In the genomic region with DNA sequence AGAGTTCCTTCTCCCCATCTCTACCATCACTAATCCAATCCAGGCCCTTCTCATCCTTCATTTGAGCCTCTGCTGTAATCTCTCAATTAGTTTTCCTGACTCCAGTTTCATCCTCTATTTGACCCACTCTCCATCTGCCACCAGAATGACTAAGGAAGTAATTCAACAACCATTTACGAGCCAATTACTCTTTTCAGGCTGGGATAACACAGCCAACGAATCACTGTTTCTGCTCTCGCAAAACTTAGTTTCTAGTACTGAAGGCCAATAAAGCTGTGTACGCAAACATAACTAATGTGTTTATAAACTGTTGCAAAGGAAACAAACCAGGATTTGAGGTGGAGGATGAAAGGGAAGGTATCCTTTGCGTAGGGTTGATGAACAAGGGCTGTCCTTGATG, we compare ENCODE assay signal across 22 cellular contexts. TPM values are rescaled to one million over a fixed set of nuclear protein-coding genes. Genes with fewer than 3 reads are reported as not detected.
DNase-seq lines count a peak whose midpoint lies in the region; ATAC-seq, FAIRE-seq and TF ChIP-seq lines count a peak whose summit lies in the region.
"Had no signal": no experiment of that assay in that cellular context is flagged by ENCODE, and none has a peak within 500 bp of the region (broad histone marks: within the 10 kb centered on the region; RNA-seq: fewer than 3 reads in every experiment).

No MANE protein-coding gene starts in this region.

- FAIRE-seq in astrocyte (lab: Jason Lieb, UNC): no peak

- no TSS peak for BruUV-seq in Caco-2 (replicated peaks; lab: Mats Ljungman, UMichigan)

- POLR2A ChIA-PET in Caco-2 (lab: Charles Lee): no interaction called here

- ATAC-seq in GM21390 (IDR thresholded peaks at IDR 0.05; ENCODE audit: unreplicated experiment) (no peak), HG03439 (IDR thresholded peaks at IDR 0.05; ENCODE audit: unreplicated experiment) (no peak), aorta (ENCODE audit: low FRiP score) (no peak)
- ATAC-seq: activated CD8-positive, alpha-beta memory T cell treated with anti-CD3 and anti-CD28 coated beads, Interleukin-2, amount 10 ng/mL, durations not matched to agents 7 days and 5 days; left ventricle myocardium superior; right cardiac atrium had no signal

- H3K4me1 Mint-ChIP-seq in Caco-2 (ENCODE audit: low read depth, unreplicated experiment) (peaks cover 34% of the 10 kb centered on the region), astrocyte (ENCODE audit: low read depth, unreplicated experiment) (peaks cover 23% of the 10 kb centered on the region), nephron progenitor cell (peaks cover 29% of the 10 kb centered on the region)
- H3K4me1 Mint-ChIP-seq: activated CD8-positive, alpha-beta memory T cell treated with anti-CD3 and anti-CD28 coated beads, Interleukin-2, amount 10 ng/mL, durations not matched to agents 7 days and 5 days had no signal

- no peaks in the 10 kb centered on the region for H3K36me3 ChIP-seq in Caco-2 (ENCODE audit: control insufficient read depth, insufficient read depth, low read length)
- H3K36me3 ChIP-seq in HUES6 (ENCODE audit: control insufficient read depth, insufficient read depth, low read length): no peaks in the 10 kb centered on the region
- H3K36me3 ChIP-seq in astrocyte (ENCODE audit: insufficient read depth, low read length): no peaks in the 10 kb centered on the region
- no peaks in the 10 kb centered on the region for H3K36me3 ChIP-seq in esophagus squamous epithelium
- H3K36me3 ChIP-seq in aorta (ENCODE audit: control insufficient read depth in 1 of 2, insufficient read depth in 2 of 2, low read length in 1 of 2): no peaks in the 10 kb centered on the region
- H3K36me3 ChIP-seq: cardiac muscle cell, suprapubic skin had no signal

- H3K9me3 Mint-ChIP-seq in Caco-2 (ENCODE audit: unreplicated experiment): no peaks in the 10 kb centered on the region
- H3K9me3 Mint-ChIP-seq in astrocyte (ENCODE audit: unreplicated experiment): peaks cover 2% of the 10 kb centered on the region
- H3K9me3 Mint-ChIP-seq in nephron progenitor cell: peaks cover 12% of the 10 kb centered on the region
- H3K9me3 Mint-ChIP-seq: CD4-positive, alpha-beta memory T cell had no signal

- H3K27ac Mint-ChIP-seq in Caco-2 (ENCODE audit: unreplicated experiment) (peak overlapping the region; percentile 57), astrocyte (ENCODE audit: unreplicated experiment) (peak overlapping the region; percentile 80), nephron progenitor cell (peak overlapping the region; percentile 93)
- H3K27ac Mint-ChIP-seq: activated CD8-positive, alpha-beta memory T cell treated with anti-CD3 and anti-CD28 coated beads, Interleukin-2, amount 10 ng/mL, durations not matched to agents 7 days and 5 days; CD4-positive, alpha-beta memory T cell had no signal

- WGBS in esophagus squamous epithelium, 2 donors: 95 to 97% methylated on average over 5 of the region's 5 CpGs
- WGBS in aorta, 2 donors: 76 to 83% methylated on average over 5 of the region's 5 CpGs

- H3K9me3 ChIP-seq in Caco-2 (no peaks in the 10 kb centered on the region), HUES6 (ENCODE audit: control insufficient read depth, insufficient read depth, low read depth, low read length) (no peaks in the 10 kb centered on the region; the same call in 1 of the 2 replicates), astrocyte (ENCODE audit: insufficient read depth, low read depth, low read length) (no peaks in the 10 kb centered on the region), esophagus squamous epithelium (no peaks in the 10 kb centered on the region), aorta (ENCODE audit: control insufficient read depth, low read length) (no peaks in the 10 kb centered on the region)
- H3K9me3 ChIP-seq: SK-N-SH, suprapubic skin had no signal

- no peak overlapping the region for H2AFZ ChIP-seq in astrocyte (ENCODE audit: low read depth, low read length)

- peak overlapping the region; percentile 74 for H3K27ac ChIP-seq in HUES6 (ENCODE audit: low read depth, low read length)
- no peak overlapping the region for H3K27ac ChIP-seq in astrocyte (ENCODE audit: low read depth, low read length)
- no peak overlapping the region for H3K27ac ChIP-seq in esophagus squamous epithelium
- H3K27ac ChIP-seq in aorta (ENCODE audit: low read depth in 1 of 2, low read length in 2 of 2): no peak overlapping the region
- H3K27ac ChIP-seq: cardiac muscle cell, dorsolateral prefrontal cortex, GM23248, suprapubic skin had no signal

- no peak overlapping the region for H3K9ac ChIP-seq in HUES6 (ENCODE audit: low read length)
- no peak overlapping the region for H3K9ac ChIP-seq in astrocyte (ENCODE audit: low read length)
- H3K9ac ChIP-seq: GM23248, SK-N-SH had no signal

- H3K36me3 Mint-ChIP-seq in Caco-2 (ENCODE audit: insufficient read depth, unreplicated experiment) (no peaks in the 10 kb centered on the region), astrocyte (ENCODE audit: low read depth, unreplicated experiment) (no peaks in the 10 kb centered on the region), nephron progenitor cell (ENCODE audit: low read depth) (peaks cover 55% of the 10 kb centered on the region)
- H3K36me3 Mint-ChIP-seq: activated CD8-positive, alpha-beta memory T cell treated with anti-CD3 and anti-CD28 coated beads, Interleukin-2, amount 10 ng/mL, durations not matched to agents 7 days and 5 days had no signal

- no peak overlapping the region for H3K4me2 ChIP-seq in astrocyte (ENCODE audit: low read length)
- H3K4me2 ChIP-seq: SK-N-SH had no signal

- no peak overlapping the region for H3K4me3 Mint-ChIP-seq in Caco-2 (ENCODE audit: unreplicated experiment)
- no peak overlapping the region for H3K4me3 Mint-ChIP-seq in astrocyte (ENCODE audit: unreplicated experiment)
- no peak overlapping the region for H3K4me3 Mint-ChIP-seq in nephron progenitor cell
- H3K4me3 Mint-ChIP-seq: activated CD8-positive, alpha-beta memory T cell treated with anti-CD3 and anti-CD28 coated beads, Interleukin-2, amount 10 ng/mL, durations not matched to agents 7 days and 5 days; CD4-positive, alpha-beta memory T cell had no signal

- H3K4me1 ChIP-seq in Caco-2 (peaks cover 23% of the 10 kb centered on the region), HUES6 (ENCODE audit: control insufficient read depth, insufficient read depth, low read length) (peaks cover 25% of the 10 kb centered on the region), astrocyte (ENCODE audit: insufficient read depth, low read length) (peaks cover 5% of the 10 kb centered on the region), esophagus squamous epithelium (peaks cover 0 to 16% (median 0%) of the 10 kb centered on the region in 3 donors), aorta (ENCODE audit: control insufficient read depth in 1 of 2, insufficient read depth in 2 of 2, low read length in 2 of 2) (no peaks in the 10 kb centered on the region)
- H3K4me1 ChIP-seq: suprapubic skin had no signal

- intact Hi-C loops in Caco-2 (cut with micrococcal nuclease; ENCODE audit: unreplicated experiment) (no loop called here), esophagus squamous epithelium (cut with DNase I) (no loop called here), aorta (cut with DNase I) (no loop called here)

- H3K4me3 ChIP-seq in Caco-2 (ENCODE audit: low read depth, low read length): no peak overlapping the region
- H3K4me3 ChIP-seq in HUES6 (ENCODE audit: low read depth, low read length): no peak overlapping the region
- no peak overlapping the region for H3K4me3 ChIP-seq in astrocyte (ENCODE audit: insufficient read depth, low read depth, low read length)
- H3K4me3 ChIP-seq in esophagus squamous epithelium: no peak overlapping the region
- no peak overlapping the region for H3K4me3 ChIP-seq in aorta (ENCODE audit: low read length in 2 of 2)
- H3K4me3 ChIP-seq: cardiac muscle cell, dorsolateral prefrontal cortex, GM23248, suprapubic skin had no signal

- no peak for DNase-seq in Caco-2
- DNase-seq in astrocyte (ENCODE audit: low read depth): no peak
- DNase-seq in nephron progenitor cell: no peak
- no peak for DNase-seq in esophagus squamous epithelium (lab: John Stamatoyannopoulos, UW)
- DNase-seq in aorta: no peak
- DNase-seq: activated CD4-positive, alpha-beta T cell treated with anti-CD3 and anti-CD28 coated beads for 1 hour; activated CD8-positive, alpha-beta memory T cell treated with anti-CD3 and anti-CD28 coated beads, Interleukin-2, amount 10 ng/mL, durations not matched to agents 7 days and 5 days; CD4-positive, alpha-beta memory T cell; dorsolateral prefrontal cortex; EL; GM23248; left ventricle myocardium superior; occipital lobe; right cardiac atrium; RPMI8226; SK-N-SH; stimulated activated CD4-positive, alpha-beta T cell treated with anti-CD3 and anti-CD28 coated beads, Interleukin-15, amount 100 ng/mL, for 24 hours had no signal

- H3K27me3 Mint-ChIP-seq in Caco-2 (ENCODE audit: insufficient read depth, unreplicated experiment): no peaks in the 10 kb centered on the region
- no peaks in the 10 kb centered on the region for H3K27me3 Mint-ChIP-seq in astrocyte (ENCODE audit: low read depth, unreplicated experiment)
- H3K27me3 Mint-ChIP-seq in nephron progenitor cell (ENCODE audit: low read depth, poor library complexity): peaks cover 2% of the 10 kb centered on the region
- H3K27me3 Mint-ChIP-seq: activated CD8-positive, alpha-beta memory T cell treated with anti-CD3 and anti-CD28 coated beads, Interleukin-2, amount 10 ng/mL, durations not matched to agents 7 days and 5 days; CD4-positive, alpha-beta memory T cell had no signal

- TF ChIP-seq CTCF in Caco-2 (IDR thresholded peaks at IDR 0.05; ENCODE audit: insufficient read depth in 1 of 2, low read depth in 1 of 2, low read length in 1 of 2, severe bottlenecking in 1 of 2, unreplicated experiment in 1 of 2) (no peak), astrocyte (IDR thresholded peaks at IDR 0.05; ENCODE audit: insufficient read depth, low read depth, low read length) (no peak), nephron progenitor cell (IDR thresholded peaks at IDR 0.05) (no peak), esophagus squamous epithelium (IDR thresholded peaks at IDR 0.05) (no peak)

- no peaks in the 10 kb centered on the region for H3K27me3 ChIP-seq in Caco-2 (replicated peaks; ENCODE audit: control insufficient read depth, insufficient read depth, low read length)
- H3K27me3 ChIP-seq in HUES6 (ENCODE audit: control insufficient read depth, insufficient read depth, low read length): no peaks in the 10 kb centered on the region
- H3K27me3 ChIP-seq in astrocyte (ENCODE audit: insufficient read depth, low read length): no peaks in the 10 kb centered on the region
- no peaks in the 10 kb centered on the region for H3K27me3 ChIP-seq in esophagus squamous epithelium
- no peaks in the 10 kb centered on the region for H3K27me3 ChIP-seq in aorta (ENCODE audit: control insufficient read depth in 1 of 2, insufficient read depth in 2 of 2, low read length in 1 of 2)
- H3K27me3 ChIP-seq: cardiac muscle cell, dorsolateral prefrontal cortex, suprapubic skin had no signal

- no peaks in the 10 kb centered on the region for H4K20me1 ChIP-seq in astrocyte (ENCODE audit: insufficient read depth, low read length)

- TF ChIP-seq POLR2A in esophagus squamous epithelium (IDR thresholded peaks at IDR 0.05): no peak

- CTCF ChIA-PET in Caco-2 (lab: Charles Lee): interaction anchor here (0.5 kb wide), 1 partner anchor 34 kb away, joined by 4 read pairs; no protein-coding TSS in a partner anchor

- no peaks in the 10 kb centered on the region for H3K79me2 ChIP-seq in astrocyte (ENCODE audit: insufficient read depth, low read length)

RNA-seq across cellular contexts. Expression of a gene that starts 53.7 kb away (rescaled TPM):
- total RNA-seq in Caco-2 (2022) (9.6 and 11.5 TPM in 2 replicates), astrocyte (8.8 and 10.1 TPM in 2 replicates), esophagus squamous epithelium (10 to 100 TPM in 1 of 4 donors, 1 to 10 TPM in 3; 1.5 to 15.0 (median 2.5) TPM), aorta (1 to 10 TPM; 3.4 to 6.4 TPM)
- 1 to 10 TPM in 1 of 2 donors, under 1 TPM in 1; 0.75 to 4.3 TPM for polyA plus RNA-seq in aorta
